Comparison of ENCODE assay signal across 16 cellular contexts in the genomic region with DNA sequence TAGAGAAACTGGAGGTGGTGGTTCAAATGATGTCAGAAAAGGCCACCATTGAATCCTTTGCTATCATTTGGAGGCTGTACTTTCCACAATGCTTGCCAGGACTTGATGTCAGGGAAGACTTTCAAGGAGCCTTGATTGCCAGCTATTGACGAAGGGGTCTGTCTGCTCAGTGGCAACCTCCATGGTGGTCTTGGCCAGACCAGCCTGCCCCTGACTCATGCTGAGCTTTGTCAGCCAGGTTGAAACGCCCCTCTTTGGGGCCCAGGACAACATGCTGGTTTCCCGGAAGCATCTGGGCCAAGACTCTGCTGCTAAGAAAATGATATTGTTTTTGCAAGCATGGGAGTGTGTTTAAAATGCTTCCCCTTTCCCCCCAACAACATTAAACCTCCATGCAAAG. TPM values are rescaled to one million over a fixed set of nuclear protein-coding genes. Genes with fewer than 3 reads are reported as not detected.
"Had no signal": no experiment of that assay in that cellular context is flagged by ENCODE, and none has a peak within 500 bp of the region (broad histone marks: within the 10 kb centered on the region; RNA-seq: fewer than 3 reads in every experiment).

No MANE protein-coding gene starts in this region.

- DNase-seq: activated CD4-positive, alpha-beta T cell treated with anti-CD3 and anti-CD28 coated beads for 1 hour; activated CD4-positive, alpha-beta T cell treated with anti-CD3 and anti-CD28 coated beads, Interleukin-2, amount 50 U/mL, for 48 hours; activated CD8-positive, alpha-beta memory T cell treated with anti-CD3 and anti-CD28 coated beads, Interleukin-2, amount 10 ng/mL, durations not matched to agents 7 days and 5 days; activated effector memory CD4-positive, alpha-beta T cell treated with Interleukin-2 at 50 U/mL for 16 hours; activated T-cell treated with anti-CD3 and anti-CD28 coated beads, Interleukin-2, amount 50 U/mL, for 24 hours; amniotic stem cell; right lobe of liver; SJCRH30; stimulated activated CD4-positive, alpha-beta T cell treated with anti-CD3 and anti-CD28 coated beads, Interleukin-2, amount 100 ng/mL, for 24 hours; stimulated activated naive B cell treated with anti-CD40 and anti-IgM and Interleukin-4, amounts not matched to agents 10 μg/mL and 1 μg/mL and 100 μg/mL, for 72 hours; SW 1271; transverse colon had no signal

- H3K27ac ChIP-seq: breast epithelium, neutrophil, right lobe of liver, SJCRH30, transverse colon had no signal

- ATAC-seq: activated CD8-positive, alpha-beta memory T cell treated with anti-CD3 and anti-CD28 coated beads, Interleukin-2, amount 10 ng/mL, durations not matched to agents 7 days and 5 days; activated naive CD4-positive, alpha-beta T cell treated with anti-CD3 and anti-CD28 coated beads, Interleukin-2, amount 50 U/mL, for 72 hours; left lobe of liver; right lobe of liver; stimulated activated naive B cell treated with anti-CD40 and anti-IgM and Interleukin-4, amounts not matched to agents 10 μg/mL and 1 μg/mL and 100 μg/mL, for 72 hours had no signal

- H3K9me3 ChIP-seq: breast epithelium, neutrophil, right lobe of liver, transverse colon had no signal

- H3K27me3 ChIP-seq: breast epithelium, neutrophil, right lobe of liver, SJCRH30, transverse colon had no signal

- H3K4me3 ChIP-seq: breast epithelium, right lobe of liver, SJCRH30, transverse colon had no signal

- H3K36me3 ChIP-seq: breast epithelium, neutrophil, SJCRH30, transverse colon had no signal

- H3K4me1 ChIP-seq: breast epithelium, transverse colon had no signal

RNA-seq across cellular contexts. Expression of a gene that starts 26.7 kb away (rescaled TPM):
- total RNA-seq: activated CD8-positive, alpha-beta memory T cell treated with anti-CD3 and anti-CD28 coated beads, Interleukin-2, amount 10 ng/mL, durations not matched to agents 7 days and 5 days; activated naive CD4-positive, alpha-beta T cell treated with anti-CD3 and anti-CD28 coated beads, Interleukin-2, amount 50 U/mL, for 72 hours had no signal
